In the genomic region with DNA sequence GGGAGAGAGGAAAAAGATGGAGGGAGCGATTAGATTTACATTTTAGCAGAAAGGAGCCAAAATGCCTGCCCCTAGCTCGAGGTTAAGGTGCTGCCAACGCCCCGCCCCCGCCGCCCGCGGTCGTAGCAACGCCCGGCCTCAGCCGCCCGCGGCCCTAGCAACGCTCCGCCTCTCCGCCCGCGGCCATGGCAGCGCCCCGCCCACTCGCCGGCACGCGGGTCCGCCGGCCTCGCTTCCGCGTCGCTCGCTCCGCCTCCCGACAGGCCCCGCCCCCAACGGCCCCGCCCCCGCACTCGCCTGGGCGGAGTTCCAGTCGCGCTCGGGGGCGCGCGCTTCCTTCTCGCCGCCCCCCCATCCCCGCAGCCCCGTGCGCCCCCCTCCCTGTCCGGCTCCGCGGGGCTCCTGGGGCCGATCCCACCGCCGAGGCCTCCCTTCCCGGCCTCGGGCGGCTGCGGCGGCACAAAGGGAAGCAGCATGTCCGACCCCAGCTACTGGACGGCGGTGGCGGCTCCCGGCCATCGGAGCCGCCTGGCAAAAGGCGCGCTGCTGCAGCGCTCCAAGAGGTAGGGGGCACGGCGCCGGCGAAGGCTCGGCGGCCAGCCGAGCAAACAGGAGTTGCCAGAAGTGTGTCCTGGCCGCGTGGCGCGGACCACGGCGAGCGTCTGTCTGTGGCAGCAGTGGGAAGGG, we compare ENCODE assay signal across 7 cellular contexts. TPM values are rescaled to one million over a fixed set of nuclear protein-coding genes. Genes with fewer than 3 reads are reported as not detected.
A peak's percentile ranks its signal among the peaks of the same experiment; 100 is the strongest.
DNase-seq lines count a peak whose midpoint lies in the region; ATAC-seq, FAIRE-seq and TF ChIP-seq lines count a peak whose summit lies in the region.

No MANE protein-coding gene starts in this region.

- ATAC-seq in GM18517 (IDR thresholded peaks at IDR 0.05; ENCODE audit: unreplicated experiment) (peak; percentile 74), HG03045 (IDR thresholded peaks at IDR 0.05; ENCODE audit: unreplicated experiment) (peak; percentile 83)

- H3K9me3 ChIP-seq in WERI-Rb-1 (ENCODE audit: severe bottlenecking) (no peaks in the 10 kb centered on the region), breast epithelium (no peaks in the 10 kb centered on the region), small intestine (ENCODE audit: control insufficient read depth, low read depth) (no peaks in the 10 kb centered on the region)

- H3K4me1 ChIP-seq in breast epithelium = peaks cover 0 to 8% of the 10 kb centered on the region in 2 donors
- H3K4me1 ChIP-seq in small intestine (ENCODE audit: control insufficient read depth in 2 of 2, insufficient read depth in 1 of 2, low read depth in 1 of 2, low read length in 1 of 2) = peaks cover 2 to 7% of the 10 kb centered on the region in 2 donors

- FAIRE-seq in small intestine (lab: Jason Lieb, UNC) = no peak

- H3K9me3 Mint-ChIP-seq in immature natural killer cell = no peaks in the 10 kb centered on the region

- peaks cover 12% of the 10 kb centered on the region for H3K36me3 ChIP-seq in WERI-Rb-1
- H3K36me3 ChIP-seq in breast epithelium = no peaks in the 10 kb centered on the region
- peaks cover 0 to 8% of the 10 kb centered on the region in 2 donors for H3K36me3 ChIP-seq in small intestine (ENCODE audit: control insufficient read depth in 2 of 2, insufficient read depth in 2 of 2, low read length in 2 of 2)

- H3K4me3 ChIP-seq in WERI-Rb-1 (ENCODE audit: low read depth, low read length) = peak overlapping the region; percentile 58
- peak overlapping the region; percentile 75 to 80 (median 78) for H3K4me3 ChIP-seq in breast epithelium
- H3K4me3 ChIP-seq in small intestine (ENCODE audit: low read depth in 1 of 2, low read length in 2 of 2) = peak overlapping the region; percentile 70 to 84

- peak overlapping the region; percentile 83 for H3K27ac ChIP-seq in WERI-Rb-1
- H3K27ac ChIP-seq in breast epithelium = peak overlapping the region; percentile 67 to 69
- peak overlapping the region; percentile 34 to 77 for H3K27ac ChIP-seq in small intestine (ENCODE audit: low read depth in 1 of 2, low read length in 1 of 2)

- peak overlapping the region; percentile 92 to 98 (median 96) for H3K4me3 Mint-ChIP-seq in immature natural killer cell

- peaks cover 41 to 46% of the 10 kb centered on the region in 2 donors for H3K4me1 Mint-ChIP-seq in immature natural killer cell

- 0 to 1% (median 0%) methylated on average over 33 to 86 of the region's 86 CpGs for WGBS in small intestine, 3 donors

- TF ChIP-seq CTCF in WERI-Rb-1 (IDR thresholded peaks at IDR 0.05; ENCODE audit: low read depth, low read length) = peak; percentile 23; the same call in 1 of the 2 replicates
- TF ChIP-seq CTCF in breast epithelium (IDR thresholded peaks at IDR 0.05) = no peak

- H3K27me3 ChIP-seq in WERI-Rb-1 (ENCODE audit: insufficient read depth, low read depth, severe bottlenecking) (no peaks in the 10 kb centered on the region), breast epithelium (no peaks in the 10 kb centered on the region), small intestine (ENCODE audit: control insufficient read depth in 2 of 2, insufficient read depth in 2 of 2, low read length in 2 of 2) (no peaks in the 10 kb centered on the region)

- DNase-seq in NCI-H2171 treated with DMSO at 0.1 percent for 48 hours (lab: John Stamatoyannopoulos, UW) (peak; percentile 86), WERI-Rb-1 (peak; percentile 89), breast epithelium (ENCODE audit: low spot score in 2 of 2) (peak; percentile 52 to 73), immature natural killer cell (peak; percentile 97 to 98 (median 98)), small intestine (peak; percentile 88)

- intact Hi-C loops in breast epithelium (cut with DNase I; ENCODE audit: low total_unique reads) = loop anchor here (10.0 kb wide), 1 partner anchor 47 kb away; no protein-coding TSS in a partner anchor

- peaks cover 0 to 14% (median 1%) of the 10 kb centered on the region in 3 donors for H3K36me3 Mint-ChIP-seq in immature natural killer cell

- H3K27me3 Mint-ChIP-seq in immature natural killer cell (ENCODE audit: low read depth in 3 of 3) = peaks cover 0 to 12% (median 10%) of the 10 kb centered on the region in 3 donors

- no peak for TF ChIP-seq POLR2A in breast epithelium (IDR thresholded peaks at IDR 0.05)

- H3K27ac Mint-ChIP-seq in immature natural killer cell = peak overlapping the region; percentile 90 to 98 (median 96)

RNA-seq across cellular contexts. Expression of gene MAST3, which starts 20.3 kb away (rescaled TPM):
- 1 to 10 TPM; 5.6 to 8.5 (median 6.2) TPM for total RNA-seq in breast epithelium
- polyA plus RNA-seq in immature natural killer cell = 10 to 100 TPM in 2 of 3 donors, 1 to 10 TPM in 1; 7.3 to 39.1 (median 12.6) TPM
- polyA plus RNA-seq in small intestine = 10 to 100 TPM in 2 of 3 donors, 1 to 10 TPM in 1; 9.3 to 34.6 (median 22.8) TPM

RNA-seq across cellular contexts. Expression of gene IL12RB1, which starts 31.1 kb away (rescaled TPM):
- 1 to 10 TPM in 2 of 3 donors, under 1 TPM in 1; 0.98 to 2.1 (median 1.6) TPM for total RNA-seq in breast epithelium
- polyA plus RNA-seq in immature natural killer cell (100 to 1,000 TPM in 1 of 3 donors, 10 to 100 TPM in 2; 62.7 to 105 (median 83.3) TPM), small intestine (1 to 10 TPM in 1 of 3 donors, under 1 TPM in 2; 0.81 to 2.4 (median 0.89) TPM)

RNA-seq across cellular contexts. Expression of gene PIK3R2, which starts 35.1 kb away (rescaled TPM):
- 10 to 100 TPM in 1 of 3 donors, 1 to 10 TPM in 2; 8.6 to 12.1 (median 8.8) TPM for total RNA-seq in breast epithelium
- 1 to 10 TPM; 1.7 to 4.7 (median 3.5) TPM for polyA plus RNA-seq in immature natural killer cell
- polyA plus RNA-seq in small intestine = 10 to 100 TPM in 1 of 3 donors, 1 to 10 TPM in 2; 1.6 to 14.2 (median 2.0) TPM

RNA-seq across cellular contexts. Expression of gene IFI30, which starts 55.8 kb away (rescaled TPM):
- 100 to 1,000 TPM in 1 of 3 donors, 10 to 100 TPM in 2; 50.1 to 103 (median 91.6) TPM for total RNA-seq in breast epithelium
- 100 to 1,000 TPM in 1 of 3 donors, 10 to 100 TPM in 2; 49.0 to 184 (median 83.1) TPM for polyA plus RNA-seq in immature natural killer cell
- 100 to 1,000 TPM in 1 of 3 donors, 10 to 100 TPM in 2; 51.9 to 178 (median 91.6) TPM for polyA plus RNA-seq in small intestine

Comparison
In these comparisons a context has a peak if more than half of its experiments do, and no peak if none do; other contexts are left out.
1. Peak in every context shown above with its lines: DNase-seq, ATAC-seq, H3K4me3 ChIP-seq and H3K27ac ChIP-seq.
2. RNA of gene IL12RB1, which starts 31.1 kb away (polyA plus RNA-seq): 62.7 to 105 TPM in immature natural killer cell; 0.81 to 2.4 TPM in small intestine; every median in the first group is over 10 times any median in the second.